ENCODE assay signal across 22 cellular contexts in genomic region chr5:145470382-145470979, GRCh38.
DNase-seq lines count a peak whose midpoint lies in the region; FAIRE-seq and TF ChIP-seq lines count a peak whose summit lies in the region.
"Had no signal": no experiment of that assay in that cellular context is flagged by ENCODE, and none has a peak within 500 bp of the region (broad histone marks: within the 10 kb centered on the region; RNA-seq: fewer than 3 reads in every experiment).

No MANE protein-coding gene starts in this region.

- H3K4me3 Mint-ChIP-seq in activated CD4-positive, alpha-beta memory T cell treated with anti-CD3 and anti-CD28 coated beads for 36 hours: no peak overlapping the region
- H3K4me3 Mint-ChIP-seq: CD8-positive, alpha-beta T cell; HFFc6; IgD-negative memory B cell had no signal

- H3K4me1 Mint-ChIP-seq in activated CD4-positive, alpha-beta memory T cell treated with anti-CD3 and anti-CD28 coated beads for 36 hours (ENCODE audit: low read depth): no peaks in the 10 kb centered on the region
- H3K4me1 Mint-ChIP-seq: IgD-negative memory B cell had no signal

- WGBS in stomach, 5 donors: 59 to 80% (median 75%) methylated on average over 2 of the region's 2 CpGs

- TF ChIP-seq POLR2A in stomach (IDR thresholded peaks at IDR 0.05) (no peak), GM12892 (IDR thresholded peaks at IDR 0.05; ENCODE audit: low read depth, low read length) (no peak)

- no peak for TF ChIP-seq EP300 in stomach (IDR thresholded peaks at IDR 0.05)

- no peaks in the 10 kb centered on the region for H3K9me3 ChIP-seq in stomach
- H3K9me3 ChIP-seq: A549, BLaER1 had no signal

- TF ChIP-seq CTCF in fibroblast of villous mesenchyme (IDR thresholded peaks at IDR 0.05; ENCODE audit: insufficient read depth, low read depth, low read length): no peak
- no peak for TF ChIP-seq CTCF in stomach (IDR thresholded peaks at IDR 0.05)

- no peaks in the 10 kb centered on the region for H3K27me3 Mint-ChIP-seq in activated CD4-positive, alpha-beta memory T cell treated with anti-CD3 and anti-CD28 coated beads for 36 hours
- H3K27me3 Mint-ChIP-seq: IgD-negative memory B cell had no signal

- peak; percentile 34 for DNase-seq in NCI-H82 (lab: John Stamatoyannopoulos, UW)
- DNase-seq in NCI-H82 treated with DMSO at 0.1 percent for 48 hours (lab: John Stamatoyannopoulos, UW; ENCODE audit: unreplicated experiment): no peak
- DNase-seq in NCI-H69 (lab: John Stamatoyannopoulos, UW): peak; percentile 9
- DNase-seq in fibroblast of villous mesenchyme (ENCODE audit: low read depth): peak; percentile 39
- DNase-seq in stomach: no peak
- DNase-seq in activated CD4-positive, alpha-beta memory T cell treated with anti-CD3 and anti-CD28 coated beads for 36 hours: no peak
- no peak for DNase-seq in GM12892 (ENCODE audit: insufficient read length)
- no peak for DNase-seq in C1 segment of cervical spinal cord (lab: John Stamatoyannopoulos, UW)
- DNase-seq: CD8-positive, alpha-beta T cell; DMS 273 treated with DMSO at 0.1 percent for 48 hours; DMS53; GM23248; HFFc6 had no signal

- H3K27me3 ChIP-seq in stomach: no peaks in the 10 kb centered on the region
- H3K27me3 ChIP-seq: BLaER1 had no signal

- CTCF ChIA-PET in activated CD4-positive, alpha-beta memory T cell treated with anti-CD3 and anti-CD28 coated beads for 36 hours (lab: Charles Lee): no interaction called here

- POLR2A ChIA-PET in activated CD4-positive, alpha-beta memory T cell treated with anti-CD3 and anti-CD28 coated beads for 36 hours (lab: Charles Lee): no interaction called here

- no peak for FAIRE-seq in GM12892 (lab: Jason Lieb, UNC)
- FAIRE-seq: A549, G401.6, GM12891, GM18507, H54, HTR-8/SVneo had no signal

- H3K36me3 Mint-ChIP-seq in activated CD4-positive, alpha-beta memory T cell treated with anti-CD3 and anti-CD28 coated beads for 36 hours: no peaks in the 10 kb centered on the region
- H3K36me3 Mint-ChIP-seq: CD8-positive, alpha-beta T cell; IgD-negative memory B cell had no signal

- H3K27ac Mint-ChIP-seq in activated CD4-positive, alpha-beta memory T cell treated with anti-CD3 and anti-CD28 coated beads for 36 hours: no peak overlapping the region
- H3K27ac Mint-ChIP-seq: CD8-positive, alpha-beta T cell; HFFc6; IgD-negative memory B cell had no signal

- intact Hi-C loops in stomach (cut with DNase I; ENCODE audit: low total_unique reads): no loop called here
- intact Hi-C loops in activated CD4-positive, alpha-beta memory T cell treated with anti-CD3 and anti-CD28 coated beads for 36 hours (cut with micrococcal nuclease): no loop called here

- H3K9me3 Mint-ChIP-seq in activated CD4-positive, alpha-beta memory T cell treated with anti-CD3 and anti-CD28 coated beads for 36 hours: peaks cover 5% of the 10 kb centered on the region
- H3K9me3 Mint-ChIP-seq: HFFc6 had no signal

- no peak overlapping the region for H3K4me3 ChIP-seq in fibroblast of villous mesenchyme (ENCODE audit: low read depth, low read length)
- H3K4me3 ChIP-seq in stomach: no peak overlapping the region
- H3K4me3 ChIP-seq: A549, BLaER1, GM23248 had no signal

- H3K36me3 ChIP-seq in stomach: no peaks in the 10 kb centered on the region
- H3K36me3 ChIP-seq: BLaER1 had no signal

- H3K27ac ChIP-seq in stomach: no peak overlapping the region
- H3K27ac ChIP-seq: 22Rv1, A549, BLaER1, GM23248 had no signal

- H3K4me1 ChIP-seq in stomach: peaks cover 0 to 19% (median 8%) of the 10 kb centered on the region in 4 donors
- H3K4me1 ChIP-seq: BLaER1 had no signal

Comparison
In these comparisons a context has a peak if more than half of its experiments do, and no peak if none do; other contexts are left out.
1. DNase-seq: peak in NCI-H82 (single experiment), NCI-H69 (single experiment) and fibroblast of villous mesenchyme (single experiment); none in NCI-H82 treated with DMSO at 0.1 percent for 48 hours (single experiment), stomach (single experiment), activated CD4-positive, alpha-beta memory T cell treated with anti-CD3 and anti-CD28 coated beads for 36 hours (single experiment), GM12892 (single experiment) and C1 segment of cervical spinal cord (0 of 14).